Comparison of ENCODE assay signal across 12 cellular contexts in genomic region chr13:112251930-112252585, GRCh38.
DNase-seq lines count a peak whose midpoint lies in the region; ATAC-seq and TF ChIP-seq lines count a peak whose summit lies in the region.
"Had no signal": no experiment of that assay in that cellular context is flagged by ENCODE, and none has a peak within 500 bp of the region (broad histone marks: within the 10 kb centered on the region; RNA-seq: fewer than 3 reads in every experiment).

No MANE protein-coding gene starts in this region.

- DNase-seq in colonic mucosa (peak; percentile 6), esophagus muscularis mucosa (ENCODE audit: extremely low spot score) (peak; percentile 85), lung (ENCODE audit: low spot score) (peak; percentile 24), putamen (ENCODE audit: low spot score) (peak; percentile 12), midbrain (lab: John Stamatoyannopoulos, UW) (no peak)
- DNase-seq: C1 segment of cervical spinal cord; Calu3; CD4-positive, alpha-beta T cell; DMS 273 treated with DMSO at 0.1 percent for 48 hours had no signal

- intact Hi-C loops in colonic mucosa (cut with DNase I): no loop called here
- intact Hi-C loops in esophagus muscularis mucosa (cut with DNase I): no loop called here

- H3K36me3 ChIP-seq in colonic mucosa (no peaks in the 10 kb centered on the region), esophagus muscularis mucosa (no peaks in the 10 kb centered on the region), lung (ENCODE audit: control insufficient read depth in 2 of 2, insufficient read depth in 2 of 2, low read length in 2 of 2) (no peaks in the 10 kb centered on the region)

- 82% methylated on average over 27 of the region's 27 CpGs for WGBS in esophagus muscularis mucosa
- 75 to 82% methylated on average over 27 of the region's 27 CpGs for WGBS in lung, 2 donors

- H3K9ac ChIP-seq in colonic mucosa (ENCODE audit: low read depth in 2 of 2, low read length in 2 of 2): no peak overlapping the region

- ATAC-seq in lung (ENCODE audit: insufficient read depth, low FRiP score) (no peak), HG02759 (IDR thresholded peaks at IDR 0.05; ENCODE audit: unreplicated experiment) (no peak), HG02678 (IDR thresholded peaks at IDR 0.05; ENCODE audit: unreplicated experiment) (no peak)
- ATAC-seq: GM23338 had no signal

- no peak for TF ChIP-seq EP300 in esophagus muscularis mucosa (IDR thresholded peaks at IDR 0.05)

- H3K9me3 ChIP-seq in colonic mucosa (no peaks in the 10 kb centered on the region), esophagus muscularis mucosa (no peaks in the 10 kb centered on the region), lung (ENCODE audit: control insufficient read depth in 2 of 2, insufficient read depth in 1 of 2, low read length in 1 of 2) (peaks cover 0 to 10% of the 10 kb centered on the region in 2 donors)

- TF ChIP-seq POLR2A in esophagus muscularis mucosa (IDR thresholded peaks at IDR 0.05; ENCODE audit: low read depth): no peak

- H3K4me3 ChIP-seq in colonic mucosa (no peak overlapping the region), esophagus muscularis mucosa (no peak overlapping the region), lung (no peak overlapping the region)
- H3K4me3 ChIP-seq: GM23338 had no signal

- H3K27me3 ChIP-seq in colonic mucosa (no peaks in the 10 kb centered on the region), esophagus muscularis mucosa (peaks cover 0 to 41% (median 0%) of the 10 kb centered on the region in 4 donors), lung (ENCODE audit: control insufficient read depth, insufficient read depth) (no peaks in the 10 kb centered on the region)

- H3K27ac ChIP-seq in colonic mucosa: no peak overlapping the region
- H3K27ac ChIP-seq in esophagus muscularis mucosa (replicated peaks in 1 of 4): no peak overlapping the region
- no peak overlapping the region for H3K27ac ChIP-seq in lung (ENCODE audit: low read depth in 1 of 2, low read length in 1 of 2)

- H3K4me1 ChIP-seq in colonic mucosa (no peaks in the 10 kb centered on the region), esophagus muscularis mucosa (peaks cover 0 to 9% (median 2%) of the 10 kb centered on the region in 4 donors), lung (ENCODE audit: control insufficient read depth in 2 of 2, insufficient read depth in 2 of 2, low read length in 2 of 2) (no peaks in the 10 kb centered on the region)

- no peak for TF ChIP-seq CTCF in colonic mucosa (IDR thresholded peaks at IDR 0.05)
- no peak for TF ChIP-seq CTCF in esophagus muscularis mucosa (IDR thresholded peaks at IDR 0.05)
- no peak for TF ChIP-seq CTCF in lung (IDR thresholded peaks at IDR 0.05; ENCODE audit: control extremely low read depth, extremely low read depth)
